ENCODE assay signal across 15 cellular contexts in genomic region chr9:35274988-35275387, GRCh38.
"Had no signal": no experiment of that assay in that cellular context is flagged by ENCODE, and none has a peak within 500 bp of the region (broad histone marks: within the 10 kb centered on the region; RNA-seq: fewer than 3 reads in every experiment).

No MANE protein-coding gene starts in this region.

- H3K9me3 Mint-ChIP-seq: activated B cell treated with CpG ODN at 0.5 μM for 24 hours; activated CD4-positive, alpha-beta T cell treated with anti-CD3 and anti-CD28 coated beads, Interleukin-2, amount 10 ng/mL, durations not matched to agents 7 days and 5 days; central memory CD8-positive, alpha-beta T cell; neural progenitor cell had no signal

- H3K36me3 Mint-ChIP-seq: neural progenitor cell had no signal

- H3K4me1 ChIP-seq: neural progenitor cell had no signal

- H3K4me3 Mint-ChIP-seq: activated B cell treated with CpG ODN at 0.5 μM for 24 hours; activated CD4-positive, alpha-beta T cell treated with anti-CD3 and anti-CD28 coated beads, Interleukin-2, amount 10 ng/mL, durations not matched to agents 7 days and 5 days; activated naive CD8-positive, alpha-beta T cell; central memory CD8-positive, alpha-beta T cell; neural progenitor cell had no signal

- DNase-seq: activated B cell treated with CpG ODN at 0.5 μM for 24 hours; activated CD4-positive, alpha-beta T cell treated with anti-CD3 and anti-CD28 coated beads, Interleukin-2, amount 10 ng/mL, durations not matched to agents 7 days and 5 days; activated CD8-positive, alpha-beta memory T cell treated with anti-CD3 and anti-CD28 coated beads, Interleukin-2, amount 50 U/mL, for 48 hours; activated gamma-delta T cell treated with Interleukin-2 at 50 U/mL for 16 hours; brain microvascular endothelial cell; effector memory CD4-positive, alpha-beta T cell; gastrocnemius medialis; heart left ventricle; mammary epithelial cell; ovary; stimulated activated CD4-positive, alpha-beta T cell treated with anti-CD3 and anti-CD28 coated beads, Interleukin-1b, Interleukin-23, amount 100 ng/mL, for 48 hours; T-helper 1 cell had no signal

- H3K9me3 ChIP-seq: gastrocnemius medialis, heart left ventricle, ovary had no signal

- H3K27ac ChIP-seq: brain microvascular endothelial cell, neural progenitor cell, ovary had no signal

- H2AFZ ChIP-seq: neural progenitor cell had no signal

- H3K4me1 Mint-ChIP-seq: neural progenitor cell had no signal

- H3K9ac ChIP-seq: neural progenitor cell had no signal

- H3K27ac Mint-ChIP-seq: activated B cell treated with CpG ODN at 0.5 μM for 24 hours; activated CD4-positive, alpha-beta T cell treated with anti-CD3 and anti-CD28 coated beads, Interleukin-2, amount 10 ng/mL, durations not matched to agents 7 days and 5 days; neural progenitor cell had no signal

- H3K4me3 ChIP-seq: gastrocnemius medialis, heart left ventricle, neural progenitor cell, ovary had no signal

- H3K4me2 ChIP-seq: neural progenitor cell had no signal

- H3K27me3 ChIP-seq: brain microvascular endothelial cell, gastrocnemius medialis, heart left ventricle, neural progenitor cell, ovary had no signal

- H3K36me3 ChIP-seq: brain microvascular endothelial cell, gastrocnemius medialis, heart left ventricle, neural progenitor cell, ovary had no signal

- ATAC-seq: gastrocnemius medialis, heart left ventricle had no signal
